Comparison of ENCODE assay signal across 8 cellular contexts in genomic region chr17:30574806-30575205, GRCh38.
DNase-seq lines count a peak whose midpoint lies in the region; TF ChIP-seq lines count a peak whose summit lies in the region.
"Not testable (repeated sequence)": the region's sequence is repeated elsewhere in the genome, so short reads cannot be mapped to it uniquely, and the experiment has no call there.

No MANE protein-coding gene starts in this region.

- TF ChIP-seq CTCF in HEK293 (tag by site-specific recombination; IDR thresholded peaks at IDR 0.05); endodermal cell (conservative IDR thresholded peaks at IDR 0.05); osteocyte (IDR thresholded peaks at IDR 0.05); suprapubic skin (IDR thresholded peaks at IDR 0.05): not testable (repeated sequence)

- H3K27ac Mint-ChIP-seq in activated CD4-positive, alpha-beta memory T cell treated with anti-CD3 and anti-CD28 coated beads, Interleukin-2, amount 10 ng/mL, durations not matched to agents 7 days and 5 days; endodermal cell; osteocyte (ENCODE audit: unreplicated experiment): not testable (repeated sequence)

- TF ChIP-seq EP300 in suprapubic skin (IDR thresholded peaks at IDR 0.05): not testable (repeated sequence)

- not testable (repeated sequence) for H3K9ac ChIP-seq in endodermal cell (ENCODE audit: extremely low read depth, low read length, poor library complexity, severe bottlenecking)

- not testable (repeated sequence) for H3K9me3 Mint-ChIP-seq in activated CD4-positive, alpha-beta memory T cell treated with anti-CD3 and anti-CD28 coated beads, Interleukin-2, amount 10 ng/mL, durations not matched to agents 7 days and 5 days; endodermal cell; osteocyte (ENCODE audit: unreplicated experiment)

- TF ChIP-seq POLR2A in suprapubic skin (IDR thresholded peaks at IDR 0.05): not testable (repeated sequence)

- POLR2A ChIA-PET in HEK293 (lab: Yijun Ruan, JAX); activated CD4-positive, alpha-beta memory T cell treated with anti-CD3 and anti-CD28 coated beads, Interleukin-2, amount 10 ng/mL, durations not matched to agents 7 days and 5 days (lab: Charles Lee): not testable (repeated sequence)

- not testable (repeated sequence) for H3K9me3 ChIP-seq in HEK293 (ENCODE audit: control insufficient read depth, insufficient read depth, low read depth, low read length); endodermal cell (ENCODE audit: control insufficient read depth, low read length); suprapubic skin

- H3K27ac ChIP-seq in HEK293 (ENCODE audit: extremely low read depth, low read depth, low read length); endodermal cell (ENCODE audit: low read depth, low read length); suprapubic skin: not testable (repeated sequence)

- H3K27me3 Mint-ChIP-seq in activated CD4-positive, alpha-beta memory T cell treated with anti-CD3 and anti-CD28 coated beads, Interleukin-2, amount 10 ng/mL, durations not matched to agents 7 days and 5 days; endodermal cell (ENCODE audit: insufficient read depth); osteocyte (ENCODE audit: unreplicated experiment): not testable (repeated sequence)

- H3K4me3 ChIP-seq in H7 (ENCODE audit: insufficient read depth, low read depth, low read length); HEK293 (ENCODE audit: low read depth, low read length); endodermal cell (ENCODE audit: low read length); suprapubic skin: not testable (repeated sequence)

- not testable (repeated sequence) for H3K4me1 Mint-ChIP-seq in activated CD4-positive, alpha-beta memory T cell treated with anti-CD3 and anti-CD28 coated beads, Interleukin-2, amount 10 ng/mL, durations not matched to agents 7 days and 5 days; endodermal cell
- H3K4me1 Mint-ChIP-seq in osteocyte (ENCODE audit: unreplicated experiment): peaks cover 11% of the 10 kb centered on the region

- not testable (repeated sequence) for H3K36me3 ChIP-seq in H7 (replicated peaks; ENCODE audit: control insufficient read depth, insufficient read depth, low read length); HEK293 (ENCODE audit: control insufficient read depth in 2 of 2, insufficient read depth in 1 of 2, low read length in 2 of 2); endodermal cell (ENCODE audit: control insufficient read depth, insufficient read depth, low read length); suprapubic skin

- 91% methylated on average over 9 of the region's 10 CpGs; no CpG with 5 or more reads in 1 of the 2 experiments for WGBS in endodermal cell (ENCODE audit: insufficient coverage in 1 of 2, insufficient read length in 1 of 2), 2 experiments
- 91% methylated on average over 10 of the region's 10 CpGs for WGBS in suprapubic skin

- not testable (repeated sequence) for H3K4me3 Mint-ChIP-seq in activated CD4-positive, alpha-beta memory T cell treated with anti-CD3 and anti-CD28 coated beads, Interleukin-2, amount 10 ng/mL, durations not matched to agents 7 days and 5 days; endodermal cell; osteocyte (ENCODE audit: unreplicated experiment)

- peak; percentile 11 for DNase-seq in H7
- peak; percentile 5 for DNase-seq in activated CD4-positive, alpha-beta memory T cell treated with anti-CD3 and anti-CD28 coated beads, Interleukin-2, amount 10 ng/mL, durations not matched to agents 7 days and 5 days
- DNase-seq in endodermal cell: peak; percentile 34
- peak; percentile 49 for DNase-seq in islet precursor cell
- peak; percentile 40 for DNase-seq in osteocyte (ENCODE audit: extremely low spot score, unreplicated experiment)
- DNase-seq in suprapubic skin (ENCODE audit: low spot score in 2 of 2): peak; percentile 10 to 31
- DNase-seq in ureter (ENCODE audit: low spot score): peak; percentile 19

- CTCF ChIA-PET in HEK293 (lab: Yijun Ruan, JAX); activated CD4-positive, alpha-beta memory T cell treated with anti-CD3 and anti-CD28 coated beads, Interleukin-2, amount 10 ng/mL, durations not matched to agents 7 days and 5 days (lab: Charles Lee): not testable (repeated sequence)

- H3K36me3 Mint-ChIP-seq in activated CD4-positive, alpha-beta memory T cell treated with anti-CD3 and anti-CD28 coated beads, Interleukin-2, amount 10 ng/mL, durations not matched to agents 7 days and 5 days (ENCODE audit: low read depth); endodermal cell (ENCODE audit: low read depth); osteocyte (ENCODE audit: unreplicated experiment): not testable (repeated sequence)

- not testable (repeated sequence) for H3K4me1 ChIP-seq in HEK293 (ENCODE audit: control insufficient read depth, insufficient read depth, low read length); endodermal cell (ENCODE audit: control insufficient read depth, insufficient read depth, low read length); suprapubic skin

- H3K27me3 ChIP-seq in H7 (ENCODE audit: control insufficient read depth, insufficient read depth, low read length); endodermal cell (ENCODE audit: control insufficient read depth, insufficient read depth, low read length, poor library complexity, severe bottlenecking); suprapubic skin: not testable (repeated sequence)

TF ChIP-seq in HEK293, 187 proteins besides CTCF, POLR2A, EP300 and RAD21:
- TF ChIP-seq GLI4 (tag by site-specific recombination; IDR thresholded peaks at IDR 0.05) (0 out of 2 replicates have a peak, but pooled peaks have one; percentile 58), ZNF16 (tag by site-specific recombination; IDR thresholded peaks at IDR 0.05; ENCODE audit: low read depth) (0 out of 2 replicates have a peak, but pooled peaks have one; percentile 23)
